ENCODE assay signal across 23 cellular contexts in the genomic region with DNA sequence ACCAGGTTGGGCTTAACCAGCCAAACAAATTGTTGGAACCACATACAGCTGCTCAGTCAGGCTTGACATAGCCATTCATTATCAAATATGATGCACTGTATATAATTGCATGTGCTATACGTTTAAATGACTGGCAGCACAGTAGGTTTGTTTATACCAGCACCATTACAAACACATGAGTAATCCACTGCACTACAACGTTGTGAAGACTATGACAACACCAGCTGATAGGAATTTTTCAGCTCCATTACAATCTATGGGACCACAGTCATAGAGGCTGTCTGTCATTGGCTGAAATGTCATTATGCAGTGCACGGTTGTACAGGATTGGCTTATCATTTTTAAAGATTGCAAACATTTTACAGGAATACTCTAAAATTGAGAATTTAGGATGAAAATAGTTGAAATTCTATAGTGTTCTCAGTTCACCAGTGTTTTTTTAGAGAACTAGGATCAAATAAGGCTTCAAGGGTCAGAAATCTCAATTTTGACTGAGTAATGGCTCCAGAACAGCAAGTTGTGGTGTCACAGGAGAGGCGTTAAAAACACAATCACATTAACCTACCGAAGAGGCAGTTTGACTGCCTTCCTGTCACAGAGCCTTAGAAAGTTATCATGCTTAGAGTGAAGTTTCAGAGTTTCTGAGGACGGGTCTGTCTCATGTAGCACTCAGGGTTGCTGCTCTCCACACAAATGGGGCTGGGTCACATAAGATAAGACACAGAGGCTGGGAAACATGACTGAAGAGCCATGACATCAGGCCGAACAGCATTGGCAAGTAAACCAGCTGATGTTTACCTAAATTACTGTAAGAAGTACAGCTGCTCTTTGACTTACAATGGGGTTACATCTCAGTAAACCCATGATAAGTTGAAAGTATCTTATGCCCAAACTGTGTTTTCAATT.
"Had no signal": no experiment of that assay in that cellular context is flagged by ENCODE, and none has a peak within 500 bp of the region (broad histone marks: within the 10 kb centered on the region; RNA-seq: fewer than 3 reads in every experiment).

No MANE protein-coding gene starts in this region.

- H3K36me3 ChIP-seq: ascending aorta had no signal

- H3K4me2 ChIP-seq: KMS-11 had no signal

- H3K4me3 Mint-ChIP-seq: activated CD8-positive, alpha-beta T cell treated with anti-CD3 and anti-CD28 coated beads, Interleukin-2, amount 10 ng/mL, durations not matched to agents 7 days and 5 days; activated naive CD8-positive, alpha-beta T cell treated with anti-CD3 and anti-CD28 coated beads, Interleukin-2, amount 10 ng/mL, durations not matched to agents 7 days and 5 days; T-helper 1 cell treated with Interleukin-12 subunit alpha and Interleukin-12 subunit beta and Interleukin-4 antibody, amounts not matched to agents 30 μg/mL and 1 μg/mL, for 36 hours; WTC11 had no signal

- H3K36me3 Mint-ChIP-seq: activated naive CD8-positive, alpha-beta T cell treated with anti-CD3 and anti-CD28 coated beads, Interleukin-2, amount 10 ng/mL, durations not matched to agents 7 days and 5 days; WTC11 had no signal

- DNase-seq: activated CD4-positive, alpha-beta T cell treated with anti-CD3 and anti-CD28 coated beads for 48 hours; activated CD4-positive, alpha-beta T cell treated with anti-CD3 and anti-CD28 coated beads, Interleukin-2, amount 50 U/mL, for 4 hours; activated CD4-positive, CD25-positive, alpha-beta regulatory T cell treated with anti-CD3 and anti-CD28 coated beads, Interleukin-2, amount 50 U/mL, for 72 hours; activated CD8-positive, alpha-beta memory T cell treated with anti-CD3 and anti-CD28 coated beads, Interleukin-2, amount 50 U/mL, for 48 hours; activated CD8-positive, alpha-beta T cell treated with anti-CD3 and anti-CD28 coated beads, Interleukin-2, amount 10 ng/mL, durations not matched to agents 7 days and 5 days; activated naive CD4-positive, alpha-beta T cell treated with anti-CD3 and anti-CD28 coated beads, Interleukin-2, amount 50 U/mL, for 16 hours; activated naive CD8-positive, alpha-beta T cell treated with anti-CD3 and anti-CD28 coated beads, Interleukin-2, amount 10 ng/mL, durations not matched to agents 7 days and 5 days; activated T-cell treated with anti-CD3 and anti-CD28 coated beads, Interleukin-2, amount 50 U/mL, for 1 hour; body of pancreas; central memory CD4-positive, alpha-beta T cell; MM.1S; NCI-H1105 treated with DMSO at 0.1 percent for 48 hours; NCI-H1436 treated with DMSO at 0.1 percent for 48 hours; NCI-H187; NCI-H2081; NCI-H446; NCI-H524; PC-3; SHP77 treated with DMSO at 0.1 percent for 48 hours had no signal

- H3K27ac ChIP-seq: ascending aorta, body of pancreas, KMS-11 had no signal

- H3K4me1 ChIP-seq: ascending aorta, body of pancreas had no signal

- H3K27me3 ChIP-seq: ascending aorta, body of pancreas had no signal

- H3K9me3 Mint-ChIP-seq: T-helper 1 cell treated with Interleukin-12 subunit alpha and Interleukin-12 subunit beta and Interleukin-4 antibody, amounts not matched to agents 30 μg/mL and 1 μg/mL, for 36 hours; WTC11 had no signal

- H3K9me3 ChIP-seq: ascending aorta, body of pancreas had no signal

- H3K4me3 ChIP-seq: ascending aorta, body of pancreas had no signal

- H3K27ac Mint-ChIP-seq: activated CD8-positive, alpha-beta T cell treated with anti-CD3 and anti-CD28 coated beads, Interleukin-2, amount 10 ng/mL, durations not matched to agents 7 days and 5 days; activated naive CD8-positive, alpha-beta T cell treated with anti-CD3 and anti-CD28 coated beads, Interleukin-2, amount 10 ng/mL, durations not matched to agents 7 days and 5 days; T-helper 1 cell treated with Interleukin-12 subunit alpha and Interleukin-12 subunit beta and Interleukin-4 antibody, amounts not matched to agents 30 μg/mL and 1 μg/mL, for 36 hours; WTC11 had no signal

- H3K9ac ChIP-seq: KMS-11 had no signal

- ATAC-seq: activated CD8-positive, alpha-beta T cell treated with anti-CD3 and anti-CD28 coated beads, Interleukin-2, amount 10 ng/mL, durations not matched to agents 7 days and 5 days; body of pancreas; PC-3; WTC11 had no signal

- H3K4me1 Mint-ChIP-seq: activated naive CD8-positive, alpha-beta T cell treated with anti-CD3 and anti-CD28 coated beads, Interleukin-2, amount 10 ng/mL, durations not matched to agents 7 days and 5 days had no signal
